Comparison of ENCODE assay signal across 9 cellular contexts in genomic region chr15:66940368-66940767, GRCh38.
A peak's percentile ranks its signal among the peaks of the same experiment; 100 is the strongest.
DNase-seq lines count a peak whose midpoint lies in the region; ATAC-seq, FAIRE-seq and TF ChIP-seq lines count a peak whose summit lies in the region.
"Had no signal": no experiment of that assay in that cellular context is flagged by ENCODE, and none has a peak within 500 bp of the region (broad histone marks: within the 10 kb centered on the region; RNA-seq: fewer than 3 reads in every experiment).

No MANE protein-coding gene starts in this region.

- POLR2A ChIA-PET in RWPE1 (lab: Yijun Ruan, JAX; ENCODE audit: low non-redundant PET) = no interaction called here

- H3K79me2 ChIP-seq in osteoblast (ENCODE audit: insufficient read depth, low read length) = no peaks in the 10 kb centered on the region

- H3K27me3 ChIP-seq in osteoblast (ENCODE audit: insufficient read depth, low read length) = no peaks in the 10 kb centered on the region
- H3K27me3 ChIP-seq in small intestine (ENCODE audit: control insufficient read depth in 2 of 2, insufficient read depth in 2 of 2, low read length in 2 of 2) = no peaks in the 10 kb centered on the region
- H3K27me3 ChIP-seq: ascending aorta had no signal

- H4K20me1 ChIP-seq in osteoblast (ENCODE audit: insufficient read depth, low read length) = no peaks in the 10 kb centered on the region

- DNase-seq in RWPE1 (ENCODE audit: low spot score) (peak; percentile 26), osteoblast (ENCODE audit: insufficient read length, low spot score, missing footprints) (peak; percentile 84), 8988T (no peak), small intestine (no peak)
- DNase-seq in stimulated activated naive CD4-positive, alpha-beta T cell (lab: John Stamatoyannopoulos, UW) = no peak
- DNase-seq: activated CD4-positive, alpha-beta T cell treated with anti-CD3 and anti-CD28 coated beads for 1 hour had no signal

- peaks cover 19% of the 10 kb centered on the region for H3K4me1 ChIP-seq in osteoblast (ENCODE audit: insufficient read depth, low read length)
- H3K4me1 ChIP-seq in small intestine (ENCODE audit: control insufficient read depth in 2 of 2, insufficient read depth in 1 of 2, low read depth in 1 of 2, low read length in 1 of 2) = no peaks in the 10 kb centered on the region
- H3K4me1 ChIP-seq: ascending aorta had no signal

- 70 to 90% (median 76%) methylated on average over 2 of the region's 2 CpGs for WGBS in small intestine, 3 donors

- H3K9me3 ChIP-seq in osteoblast (ENCODE audit: low read depth, low read length) (no peaks in the 10 kb centered on the region), small intestine (ENCODE audit: control insufficient read depth, low read depth) (no peaks in the 10 kb centered on the region)
- H3K9me3 ChIP-seq: ascending aorta had no signal

- ATAC-seq in GM18858 (IDR thresholded peaks at IDR 0.05; ENCODE audit: unreplicated experiment) = peak; percentile 71
- ATAC-seq in GM21619 (IDR thresholded peaks at IDR 0.05; ENCODE audit: unreplicated experiment) = peak; percentile 79

- CTCF ChIA-PET in RWPE1 (lab: Yijun Ruan, JAX) = interaction anchor here (0.5 kb wide), 1 partner anchor 358 kb away, joined by 3 read pairs; no protein-coding TSS in a partner anchor

- H3K4me2 ChIP-seq in osteoblast (ENCODE audit: insufficient read depth, low read length) = no peak overlapping the region

- no peak overlapping the region for H2AFZ ChIP-seq in osteoblast (ENCODE audit: low read length)

- FAIRE-seq in small intestine (lab: Jason Lieb, UNC) = no peak

- H3K36me3 ChIP-seq in osteoblast (ENCODE audit: insufficient read depth, low read length) (no peaks in the 10 kb centered on the region), small intestine (ENCODE audit: control insufficient read depth in 2 of 2, insufficient read depth in 2 of 2, low read length in 2 of 2) (no peaks in the 10 kb centered on the region)
- H3K36me3 ChIP-seq: ascending aorta had no signal

- TF ChIP-seq CTCF in RWPE1 (conservative IDR thresholded peaks at IDR 0.05; ENCODE audit: low read depth) (no peak), osteoblast (IDR thresholded peaks at IDR 0.05; ENCODE audit: extremely low read depth, low read depth, low read length) (no peak)

- H3K27ac ChIP-seq in RWPE1 (no peak overlapping the region), osteoblast (ENCODE audit: low read depth, low read length) (no peak overlapping the region), small intestine (ENCODE audit: low read depth in 1 of 2, low read length in 1 of 2) (no peak overlapping the region)
- H3K27ac ChIP-seq: ascending aorta had no signal

- H3K4me3 ChIP-seq in osteoblast (ENCODE audit: insufficient read depth, low read length) (no peak overlapping the region), small intestine (ENCODE audit: low read depth in 1 of 2, low read length in 2 of 2) (no peak overlapping the region)
- H3K4me3 ChIP-seq: ascending aorta had no signal

Comparison
In these comparisons a context has a peak if more than half of its experiments do, and no peak if none do; other contexts are left out.
1. DNase-seq: peak in RWPE1 (single experiment) and osteoblast (single experiment); none in 8988T (single experiment), small intestine (single experiment) and stimulated activated naive CD4-positive, alpha-beta T cell (0 of 6).